17 cellular contexts compared by ENCODE assay signal in genomic region chr6:70411542-70411941, GRCh38. TPM values are rescaled to one million over a fixed set of nuclear protein-coding genes. Genes with fewer than 3 reads are reported as not detected.
DNase-seq lines count a peak whose midpoint lies in the region; ATAC-seq, FAIRE-seq and TF ChIP-seq lines count a peak whose summit lies in the region.
"Had no signal": no experiment of that assay in that cellular context is flagged by ENCODE, and none has a peak within 500 bp of the region (broad histone marks: within the 10 kb centered on the region; RNA-seq: fewer than 3 reads in every experiment).

No MANE protein-coding gene starts in this region.

- H3K4me3 ChIP-seq in HCT116 (replicated peaks in 1 of 2; ENCODE audit: low read depth in 1 of 2, low read length in 2 of 2): no peak overlapping the region
- H3K4me3 ChIP-seq in bronchial epithelial cell (ENCODE audit: low read depth, low read length): no peak overlapping the region
- H3K4me3 ChIP-seq in SK-N-SH (ENCODE audit: low read depth in 2 of 2, low read length in 1 of 2): no peak overlapping the region; a peak in 1 of 4 replicates

- H3K27me3 ChIP-seq in HCT116 (ENCODE audit: insufficient read depth, low read length) (no peaks in the 10 kb centered on the region), bronchial epithelial cell (ENCODE audit: control insufficient read depth, insufficient read depth, low read length) (no peaks in the 10 kb centered on the region), SK-N-SH (ENCODE audit: insufficient read depth) (no peaks in the 10 kb centered on the region)
- H3K27me3 ChIP-seq: upper lobe of right lung had no signal

- CTCF ChIA-PET in HCT116 (lab: Charles Lee): no interaction called here
- CTCF ChIA-PET in SK-N-SH (lab: Yijun Ruan, JAX): no interaction called here

- H3K27ac ChIP-seq in HCT116 (ENCODE audit: low read depth, low read length) (no peak overlapping the region), SK-N-SH (ENCODE audit: low read depth in 2 of 2, low read length in 1 of 2) (no peak overlapping the region)
- H3K27ac ChIP-seq: RWPE1, upper lobe of right lung had no signal

- no peak overlapping the region for H3K9ac ChIP-seq in HCT116 (ENCODE audit: low read length)
- no peak overlapping the region for H3K9ac ChIP-seq in SK-N-SH

- no peak for TF ChIP-seq POLR2A in HCT116 (IDR thresholded peaks at IDR 0.05; ENCODE audit: borderline replicate concordance, extremely low read depth, insufficient read depth, insufficient read length)

- H3K36me3 Mint-ChIP-seq in nephron (ENCODE audit: low read depth): peaks cover 4% of the 10 kb centered on the region

- FAIRE-seq in bronchial epithelial cell (lab: Jason Lieb, UNC): no peak
- FAIRE-seq: endothelial cell of umbilical vein had no signal

- H2AFZ ChIP-seq in HCT116 (ENCODE audit: low read depth, low read length, poor library complexity, severe bottlenecking) (no peak overlapping the region), SK-N-SH (ENCODE audit: low read depth) (no peak overlapping the region)

- RAD21 ChIA-PET in HCT116 (lab: Charles Lee; ENCODE audit: low non-redundant PET in 1 of 2, low total read pairs in 2 of 2, uncharacterized antibody in 2 of 2, unreplicated experiment in 2 of 2): no interaction called here

- H3K9me3 Mint-ChIP-seq in nephron: no peaks in the 10 kb centered on the region

- DNase-seq in DMS53 (lab: John Stamatoyannopoulos, UW) (peak; percentile 13), DMS53 treated with DMSO at 0.1 percent for 48 hours (lab: John Stamatoyannopoulos, UW; ENCODE audit: unreplicated experiment) (no peak), HCT116 (ENCODE audit: low read depth, low spot score) (no peak), bronchial epithelial cell (ENCODE audit: low read depth) (peak; percentile 11), SK-N-SH (no peak)
- DNase-seq: 8988T; activated CD4-positive, alpha-beta T cell treated with anti-CD3 and anti-CD28 coated beads for 48 hours; activated gamma-delta T cell; caudate nucleus; GDM1; upper lobe of right lung had no signal

- H3K4me3 Mint-ChIP-seq in nephron: peak overlapping the region; percentile 90 to 97 (median 95)
- H3K4me3 Mint-ChIP-seq: CD14-positive monocyte had no signal

- H3K9me3 ChIP-seq in HCT116 (ENCODE audit: control insufficient read depth in 1 of 2, insufficient read depth in 1 of 2, low read depth in 1 of 2, low read length in 2 of 2) (no peaks in the 10 kb centered on the region), SK-N-SH (no peaks in the 10 kb centered on the region)
- H3K9me3 ChIP-seq: upper lobe of right lung had no signal

- H3K9me2 ChIP-seq in HCT116 (ENCODE audit: insufficient read depth) (no peaks in the 10 kb centered on the region), SK-N-SH (no peaks in the 10 kb centered on the region)

- H3K4me2 ChIP-seq in HCT116 (ENCODE audit: low read length) (peak overlapping the region; percentile 80; the same call in 1 of the 2 replicates), SK-N-SH (no peak overlapping the region)

- H3K4me1 Mint-ChIP-seq in nephron: peaks cover 8% of the 10 kb centered on the region

- POLR2A ChIA-PET in HCT116 (lab: Charles Lee): no interaction called here
- POLR2A ChIA-PET in SK-N-SH (lab: Yijun Ruan, JAX): no interaction called here

- peaks cover 5% of the 10 kb centered on the region for H3F3A ChIP-seq in SK-N-SH (replicated peaks; ENCODE audit: insufficient read depth)

- H3K4me1 ChIP-seq in HCT116 (ENCODE audit: control insufficient read depth in 1 of 2, insufficient read depth in 2 of 2, low read length in 2 of 2) (peaks cover 7 to 21% of the 10 kb centered on the region in 2 experiments; a peak in 3 of 4 replicates), SK-N-SH (ENCODE audit: control insufficient read depth in 1 of 2, insufficient read depth in 2 of 2, low read depth in 1 of 2, low read length in 1 of 2) (peaks cover 0 to 8% of the 10 kb centered on the region in 2 experiments; a peak in 3 of 4 replicates)

- no peak for TF ChIP-seq CTCF in HCT116 (IDR thresholded peaks at IDR 0.05 in 2 of 3, conservative IDR thresholded peaks at IDR 0.05 in 1 of 3; ENCODE audit: borderline replicate concordance in 1 of 3, insufficient read depth in 1 of 3, low read depth in 2 of 3, low read length in 2 of 3)
- no peak for TF ChIP-seq CTCF in bronchial epithelial cell (IDR thresholded peaks at IDR 0.05; ENCODE audit: insufficient read depth, low read length, severe bottlenecking)
- no peak for TF ChIP-seq CTCF in nephron (IDR thresholded peaks at IDR 0.05; ENCODE audit: unreplicated experiment in 3 of 3)
- TF ChIP-seq CTCF in SK-N-SH (IDR thresholded peaks at IDR 0.05): no peak

- TF ChIP-seq EP300 in SK-N-SH (IDR thresholded peaks at IDR 0.05; ENCODE audit: borderline replicate concordance in 1 of 2, low read depth in 1 of 2, low read length in 1 of 2): no peak

- ATAC-seq in HCT116: no peak
- no peak for ATAC-seq in HG03457 (IDR thresholded peaks at IDR 0.05; ENCODE audit: unreplicated experiment)
- no peak for ATAC-seq in GM21825 (IDR thresholded peaks at IDR 0.05; ENCODE audit: unreplicated experiment)
- ATAC-seq: upper lobe of right lung had no signal

- H3K36me3 ChIP-seq in HCT116 (ENCODE audit: control insufficient read depth in 1 of 2, insufficient read depth in 2 of 2, low read length in 2 of 2) (no peaks in the 10 kb centered on the region; a peak in 1 of 4 replicates), bronchial epithelial cell (ENCODE audit: control insufficient read depth, insufficient read depth, low read length) (peaks cover 2% of the 10 kb centered on the region), SK-N-SH (replicated peaks in 1 of 2; ENCODE audit: control insufficient read depth in 1 of 2, insufficient read depth in 2 of 2, low read length in 1 of 2) (no peaks in the 10 kb centered on the region)
- H3K36me3 ChIP-seq: upper lobe of right lung had no signal

- no peaks in the 10 kb centered on the region for H3K27me3 Mint-ChIP-seq in nephron (ENCODE audit: low read depth)

- intact Hi-C loops in HCT116 (cut with micrococcal nuclease): no loop called here

- BruUV-seq in HCT116 (replicated peaks; lab: Mats Ljungman, UMichigan): no TSS peak

- TF ChIP-seq RAD21 in HCT116 (IDR thresholded peaks at IDR 0.05; ENCODE audit: low read depth) (no peak), SK-N-SH (IDR thresholded peaks at IDR 0.05; ENCODE audit: low read length) (no peak)

- peak overlapping the region in 2 of 3 experiments; percentile 3 to 5 for H3K27ac Mint-ChIP-seq in nephron
- H3K27ac Mint-ChIP-seq: CD14-positive monocyte had no signal

- H3K79me2 ChIP-seq in HCT116 (ENCODE audit: insufficient read depth, low read length): peaks cover 34% of the 10 kb centered on the region
- no peaks in the 10 kb centered on the region for H3K79me2 ChIP-seq in SK-N-SH (ENCODE audit: insufficient read depth)

- WGBS in SK-N-SH (ENCODE audit: low lambda C conversion rate): 92% methylated on average over 4 of the region's 4 CpGs

- no peaks in the 10 kb centered on the region for H4K20me1 ChIP-seq in HCT116 (ENCODE audit: insufficient read depth)
- no peaks in the 10 kb centered on the region for H4K20me1 ChIP-seq in SK-N-SH (ENCODE audit: insufficient read depth)

TF ChIP-seq in HCT116, 20 proteins besides CTCF, POLR2A, EP300 and RAD21 (continues in another document):
- TF ChIP-seq JUND (IDR thresholded peaks at IDR 0.05) (no peak), ZBTB33 (IDR thresholded peaks at IDR 0.05; ENCODE audit: extremely low read depth, insufficient replicate concordance, low read length) (no peak), CEBPB (IDR thresholded peaks at IDR 0.05; ENCODE audit: low read depth) (no peak), SRF (IDR thresholded peaks at IDR 0.05; ENCODE audit: low read depth) (no peak), EGR1 (IDR thresholded peaks at IDR 0.05; ENCODE audit: low read depth) (no peak)

TF ChIP-seq in SK-N-SH, 30 proteins besides CTCF, POLR2A, EP300 and RAD21:
- TF ChIP-seq TCF12 (IDR thresholded peaks at IDR 0.05): no peak
- TF ChIP-seq MEF2A (IDR thresholded peaks at IDR 0.05; ENCODE audit: borderline replicate concordance, low read depth): no peak
- no peak for TF ChIP-seq NRF1 (IDR thresholded peaks at IDR 0.05; ENCODE audit: low read depth, low read length)
- no peak for TF ChIP-seq GABPA (IDR thresholded peaks at IDR 0.05; ENCODE audit: low read depth)
- no peak for TF ChIP-seq RFX5 (IDR thresholded peaks at IDR 0.05; ENCODE audit: low read length)
- TF ChIP-seq ELF1 (IDR thresholded peaks at IDR 0.05): no peak
- TF ChIP-seq MXI1 (IDR thresholded peaks at IDR 0.05; ENCODE audit: low read depth, low read length): no peak
- no peak for TF ChIP-seq PBX3 (IDR thresholded peaks at IDR 0.05)
- TF ChIP-seq SMC3 (IDR thresholded peaks at IDR 0.05; ENCODE audit: low read depth, low read length): no peak
- no peak for TF ChIP-seq USF1 (IDR thresholded peaks at IDR 0.05; ENCODE audit: borderline replicate concordance, low read depth)
- TF ChIP-seq JUND (IDR thresholded peaks at IDR 0.05): no peak
- no peak for TF ChIP-seq NFIC (IDR thresholded peaks at IDR 0.05; ENCODE audit: borderline replicate concordance)
- TF ChIP-seq POLR2AphosphoS5 (IDR thresholded peaks at IDR 0.05; ENCODE audit: low read depth, low read length): no peak
- no peak for TF ChIP-seq TEAD4 (IDR thresholded peaks at IDR 0.05; ENCODE audit: borderline replicate concordance, insufficient read depth)
TF ChIP-seq in SK-N-SH: peak in this region for 0.

RNA-seq across cellular contexts. Expression of gene FAM135A, which starts 1.8 kb away (rescaled TPM):
- 20.8 TPM for total RNA-seq in HCT116 (2021; ENCODE audit: unreplicated experiment)
- polyA plus RNA-seq in HCT116 (2012): 3.7 and 4.7 TPM in 2 replicates
- total RNA-seq in bronchial epithelial cell: 61.6 and 82.2 TPM in 2 replicates
- 2.6 and 3.4 TPM in 2 replicates for polyA plus RNA-seq in SK-N-SH (2012; rRNA removed)
- 3.5 and 4.0 TPM in 2 replicates for polyA plus RNA-seq in SK-N-SH (2012; cell fraction: cytosol; rRNA removed)
- 3.0 and 6.1 TPM in 2 replicates for polyA plus RNA-seq in SK-N-SH (2012; cell fraction: nucleus; rRNA removed)

Comparison
In these comparisons a context has a peak if more than half of its experiments do, and no peak if none do; other contexts are left out.
1. DNase-seq: peak in DMS53 (single experiment) and bronchial epithelial cell (single experiment); none in DMS53 treated with DMSO at 0.1 percent for 48 hours (single experiment), HCT116 (single experiment) and SK-N-SH (single experiment).